In genomic region chr14:103528158-103528511, GRCh38 we compare ENCODE assay signal across 8 cellular contexts. TPM values are rescaled to one million over a fixed set of nuclear protein-coding genes. Genes with fewer than 3 reads are reported as not detected.
DNase-seq lines count a peak whose midpoint lies in the region; ATAC-seq and TF ChIP-seq lines count a peak whose summit lies in the region.

No MANE protein-coding gene starts in this region.

- TF ChIP-seq POLR2A in vagina (IDR thresholded peaks at IDR 0.05) = no peak

- no peak overlapping the region for H3K27ac ChIP-seq in CD4-positive, alpha-beta T cell (ENCODE audit: low read depth, low read length)
- H3K27ac ChIP-seq in vagina = peak overlapping the region; percentile 90

- H3K9me3 ChIP-seq in CD4-positive, alpha-beta T cell (ENCODE audit: control insufficient read depth, low read length) = no peaks in the 10 kb centered on the region
- H3K9me3 ChIP-seq in MG63 (no peaks in the 10 kb centered on the region), vagina (no peaks in the 10 kb centered on the region)

- peak overlapping the region; percentile 95 for H3K4me3 Mint-ChIP-seq in CD4-positive, alpha-beta T cell
- peak overlapping the region; percentile 92 for H3K4me3 Mint-ChIP-seq in chondrocyte (ENCODE audit: unreplicated experiment)
- H3K4me3 Mint-ChIP-seq in mesothelial cell of epicardium = peak overlapping the region; percentile 93

- H3K4me1 ChIP-seq in vagina = peaks cover 72% of the 10 kb centered on the region

- H3K27ac Mint-ChIP-seq in CD4-positive, alpha-beta T cell = peak overlapping the region; percentile 92
- H3K27ac Mint-ChIP-seq in chondrocyte (ENCODE audit: unreplicated experiment) = peak overlapping the region; percentile 98
- peak overlapping the region; percentile 56 for H3K27ac Mint-ChIP-seq in mesothelial cell of epicardium

- H3K36me3 Mint-ChIP-seq in CD4-positive, alpha-beta T cell (ENCODE audit: low read depth) = peaks cover 8% of the 10 kb centered on the region
- H3K36me3 Mint-ChIP-seq in chondrocyte (ENCODE audit: low read depth) (no peaks in the 10 kb centered on the region), mesothelial cell of epicardium (no peaks in the 10 kb centered on the region)

- POLR2A ChIA-PET in CD4-positive, alpha-beta T cell (lab: Charles Lee) = interaction anchor here (0.7 to 2.1 kb wide), 3 partner anchors 9 to 35 kb away, joined by 3 to 9 read pairs (median 3); partner anchors contain the start of genes BAG5 and COA8

- no peak for TF ChIP-seq CTCF in CD4-positive, alpha-beta T cell (IDR thresholded peaks at IDR 0.05)
- no peak for TF ChIP-seq CTCF in chondrocyte (IDR thresholded peaks at IDR 0.05)
- no peak for TF ChIP-seq CTCF in mesothelial cell of epicardium (IDR thresholded peaks at IDR 0.05; ENCODE audit: unreplicated experiment)
- TF ChIP-seq CTCF in vagina (IDR thresholded peaks at IDR 0.05) = no peak

- no peak for DNase-seq in CD4-positive, alpha-beta T cell
- DNase-seq in MG63 (no peak), chondrocyte (ENCODE audit: low spot score) (no peak), mesothelial cell of epicardium (ENCODE audit: low spot score in 2 of 2, unreplicated experiment in 2 of 2) (no peak), vagina (ENCODE audit: extremely low spot score in 2 of 2) (no peak), NOMO-1 treated with dmso at 0.1 percent for 144 hours (lab: John Stamatoyannopoulos, UW; ENCODE audit: unreplicated experiment) (no peak)
- DNase-seq in stimulated activated CD4-positive, alpha-beta T cell treated with anti-CD3 and anti-CD28 coated beads, Interleukin-2, amount 100 ng/mL, for 24 hours = no peak

- peaks cover 5% of the 10 kb centered on the region for H3K27me3 ChIP-seq in CD4-positive, alpha-beta T cell (ENCODE audit: control insufficient read depth, insufficient read depth, low read length)
- H3K27me3 ChIP-seq in MG63 (no peaks in the 10 kb centered on the region), vagina (no peaks in the 10 kb centered on the region)

- H3K9me3 Mint-ChIP-seq in CD4-positive, alpha-beta T cell = no peaks in the 10 kb centered on the region
- H3K9me3 Mint-ChIP-seq in chondrocyte (ENCODE audit: low read depth) = no peaks in the 10 kb centered on the region
- H3K9me3 Mint-ChIP-seq in mesothelial cell of epicardium = no peaks in the 10 kb centered on the region

- intact Hi-C loops in CD4-positive, alpha-beta T cell (cut with DNase I, micrococcal nuclease) = loop anchor here (2.0 to 5.0 kb wide), 3 partner anchors 34 to 143 kb away; partner anchors contain the start of genes BAG5 (in 1 of the 2), COA8 (in 1 of the 2), KLC1 (in 1 of the 2) and MARK3 (in 1 of the 2)
- intact Hi-C loops in vagina (cut with DNase I) = no loop called here

- H3K36me3 ChIP-seq in MG63 = peaks cover 4% of the 10 kb centered on the region
- no peaks in the 10 kb centered on the region for H3K36me3 ChIP-seq in vagina

- ATAC-seq in CD4-positive, alpha-beta T cell (ENCODE audit: poor library complexity) = no peak
- ATAC-seq in GM19328 (IDR thresholded peaks at IDR 0.05; ENCODE audit: unreplicated experiment) = no peak

- CTCF ChIA-PET in CD4-positive, alpha-beta T cell (lab: Charles Lee) = interaction anchor here (1.2 to 1.4 kb wide), 2 partner anchors 8 to 10 kb away, joined by 3 read pairs; no protein-coding TSS in a partner anchor

- H3K4me1 Mint-ChIP-seq in CD4-positive, alpha-beta T cell (ENCODE audit: low read depth) = peaks cover 36% of the 10 kb centered on the region
- H3K4me1 Mint-ChIP-seq in chondrocyte (ENCODE audit: low read depth) (peaks cover 49% of the 10 kb centered on the region), mesothelial cell of epicardium (peaks cover 45% of the 10 kb centered on the region)

- H3K27me3 Mint-ChIP-seq in CD4-positive, alpha-beta T cell = peaks cover 9% of the 10 kb centered on the region
- H3K27me3 Mint-ChIP-seq in chondrocyte (ENCODE audit: low read depth) (no peaks in the 10 kb centered on the region), mesothelial cell of epicardium (ENCODE audit: low read depth) (peaks cover 30% of the 10 kb centered on the region)

- H3K4me3 ChIP-seq in MG63 (peak overlapping the region; percentile 79), vagina (peak overlapping the region; percentile 67 to 73)

RNA-seq across cellular contexts. Expression of gene TRMT61A, which starts 0.9 kb away (rescaled TPM):
- total RNA-seq in CD4-positive, alpha-beta T cell = 1 to 10 TPM; 9.2 to 9.8 TPM
- 29.0 and 43.2 TPM in 2 replicates for total RNA-seq in MG63 (2014; rRNA removed; shearing (Covaris generic); ENCODE audit: low replicate concordance)
- total RNA-seq in chondrocyte = 9.9 to 10.3 TPM (median 10.0 TPM) in 3 replicates
- total RNA-seq in mesothelial cell of epicardium = 8.7 to 9.5 TPM (median 9.5 TPM) in 3 replicates
- 17.7 TPM for total RNA-seq in vagina

RNA-seq across cellular contexts. Expression of gene CKB, which starts 5.5 kb away (rescaled TPM):
- total RNA-seq in CD4-positive, alpha-beta T cell = 1 to 10 TPM; 5.8 to 6.6 TPM
- total RNA-seq in MG63 (2014; rRNA removed; shearing (Covaris generic); ENCODE audit: low replicate concordance) = 34.9 and 45.2 TPM in 2 replicates
- total RNA-seq in chondrocyte (81.0 to 141 TPM (median 139 TPM) in 3 replicates), mesothelial cell of epicardium (50.6 to 56.7 TPM (median 53.3 TPM) in 3 replicates), vagina (179 TPM)

RNA-seq across cellular contexts. Expression of gene BAG5, which starts 34.3 kb away (rescaled TPM):
- 10 to 100 TPM; 39.4 to 40.3 TPM for total RNA-seq in CD4-positive, alpha-beta T cell
- 5.4 and 8.2 TPM in 2 replicates for total RNA-seq in MG63 (2014; rRNA removed; shearing (Covaris generic); ENCODE audit: low replicate concordance)
- total RNA-seq in chondrocyte (22.6 to 25.7 TPM (median 23.2 TPM) in 3 replicates), mesothelial cell of epicardium (21.8 to 23.5 TPM (median 22.2 TPM) in 3 replicates), vagina (21.6 TPM)

RNA-seq across cellular contexts. Expression of gene COA8, which starts 34.6 kb away (rescaled TPM):
- 10 to 100 TPM in 1 of 2 experiments, 1 to 10 TPM in 1; 9.1 to 10.7 TPM for total RNA-seq in CD4-positive, alpha-beta T cell
- 18.4 and 38.9 TPM in 2 replicates for total RNA-seq in MG63 (2014; rRNA removed; shearing (Covaris generic); ENCODE audit: low replicate concordance)
- 39.1 to 51.9 TPM (median 50.7 TPM) in 3 replicates for total RNA-seq in chondrocyte
- total RNA-seq in mesothelial cell of epicardium = 35.4 to 38.8 TPM (median 36.0 TPM) in 3 replicates
- 17.2 TPM for total RNA-seq in vagina
